Comparison of ENCODE assay signal across 17 cellular contexts in genomic region chr4:108982786-108983185, GRCh38.
"Had no signal": no experiment of that assay in that cellular context is flagged by ENCODE, and none has a peak within 500 bp of the region (broad histone marks: within the 10 kb centered on the region; RNA-seq: fewer than 3 reads in every experiment).

No MANE protein-coding gene starts in this region.

- DNase-seq: activated B cell treated with CpG ODN at 0.5 μM for 24 hours; activated CD4-positive, alpha-beta memory T cell treated with anti-CD3 and anti-CD28 coated beads for 36 hours; activated CD4-positive, alpha-beta T cell treated with anti-CD3 and anti-CD28 coated beads for 4 hours; activated gamma-delta T cell treated with Interleukin-2 at 50 U/mL for 16 hours; activated T-cell treated with anti-CD3 and anti-CD28 coated beads for 4 hours; amniotic stem cell; naive thymus-derived CD8-positive, alpha-beta T cell; sigmoid colon; spleen; stimulated activated CD4-positive, alpha-beta T cell treated with anti-CD3 and anti-CD28 coated beads, Interleukin-4, amount 100 ng/mL, for 4 hours; upper lobe of right lung had no signal

- H3K36me3 Mint-ChIP-seq: activated CD4-positive, alpha-beta memory T cell treated with anti-CD3 and anti-CD28 coated beads for 36 hours; activated naive CD8-positive, alpha-beta T cell; memory B cell; naive thymus-derived CD8-positive, alpha-beta T cell; stimulated activated memory B cell treated with anti-CD40 and anti-IgM and Interleukin-4, amounts not matched to agents 10 μg/mL and 1 μg/mL and 100 μg/mL, for 72 hours had no signal

- H3K36me3 ChIP-seq: sigmoid colon, spleen, thoracic aorta, upper lobe of right lung had no signal

- H3K27me3 Mint-ChIP-seq: activated B cell treated with CpG ODN at 0.5 μM for 24 hours; stimulated activated memory B cell treated with anti-CD40 and anti-IgM and Interleukin-4, amounts not matched to agents 10 μg/mL and 1 μg/mL and 100 μg/mL, for 72 hours had no signal

- H3K9me3 ChIP-seq: sigmoid colon, thoracic aorta, upper lobe of right lung had no signal

- H3K9me3 Mint-ChIP-seq: activated B cell treated with CpG ODN at 0.5 μM for 24 hours; activated CD4-positive, alpha-beta memory T cell treated with anti-CD3 and anti-CD28 coated beads for 36 hours; memory B cell; naive thymus-derived CD8-positive, alpha-beta T cell; stimulated activated memory B cell treated with anti-CD40 and anti-IgM and Interleukin-4, amounts not matched to agents 10 μg/mL and 1 μg/mL and 100 μg/mL, for 72 hours had no signal

- H3K4me3 Mint-ChIP-seq: activated B cell treated with CpG ODN at 0.5 μM for 24 hours; activated CD4-positive, alpha-beta memory T cell treated with anti-CD3 and anti-CD28 coated beads for 36 hours; activated naive CD8-positive, alpha-beta T cell; activated T-helper 1 cell treated with anti-CD3 and anti-CD28 coated beads, Interleukin-12 subunit alpha, Interleukin-12 subunit beta, Interleukin-2, Interleukin-4 antibody, amounts not matched to agents 30 ng/mL and 10 ng/mL and 1 ng/mL, durations not matched to agents 14 hours and 24 hours and 36 hours; memory B cell; naive thymus-derived CD8-positive, alpha-beta T cell; stimulated activated memory B cell treated with anti-CD40 and anti-IgM and Interleukin-4, amounts not matched to agents 10 μg/mL and 1 μg/mL and 100 μg/mL, for 72 hours had no signal

- H3K4me1 Mint-ChIP-seq: activated B cell treated with CpG ODN at 0.5 μM for 24 hours; memory B cell; naive thymus-derived CD8-positive, alpha-beta T cell; stimulated activated memory B cell treated with anti-CD40 and anti-IgM and Interleukin-4, amounts not matched to agents 10 μg/mL and 1 μg/mL and 100 μg/mL, for 72 hours had no signal

- H3K27me3 ChIP-seq: sigmoid colon, spleen, upper lobe of right lung had no signal

- H3K4me3 ChIP-seq: sigmoid colon, spleen, thoracic aorta, upper lobe of right lung had no signal

- H3K27ac ChIP-seq: epithelial cell of prostate, sigmoid colon, spleen, thoracic aorta, upper lobe of right lung had no signal

- H3K27ac Mint-ChIP-seq: activated B cell treated with CpG ODN at 0.5 μM for 24 hours; activated CD4-positive, alpha-beta memory T cell treated with anti-CD3 and anti-CD28 coated beads for 36 hours; activated naive CD8-positive, alpha-beta T cell; activated T-helper 1 cell treated with anti-CD3 and anti-CD28 coated beads, Interleukin-12 subunit alpha, Interleukin-12 subunit beta, Interleukin-2, Interleukin-4 antibody, amounts not matched to agents 30 ng/mL and 10 ng/mL and 1 ng/mL, durations not matched to agents 14 hours and 24 hours and 36 hours; memory B cell; naive thymus-derived CD8-positive, alpha-beta T cell; stimulated activated memory B cell treated with anti-CD40 and anti-IgM and Interleukin-4, amounts not matched to agents 10 μg/mL and 1 μg/mL and 100 μg/mL, for 72 hours had no signal

- H3K4me1 ChIP-seq: sigmoid colon, spleen, upper lobe of right lung had no signal
